ENCODE assay signal across 1 cellular context in genomic region chr2:183010112-183010511, GRCh38.
A peak's percentile ranks its signal among the peaks of the same experiment; 100 is the strongest.
TF ChIP-seq lines count a peak whose summit lies in the region.

No MANE protein-coding gene starts in this region.

TF ChIP-seq in GM23338, 12 proteins besides CTCF, POLR2A, EP300 and RAD21 (continued from another document):
- TF ChIP-seq, protein P1, sequence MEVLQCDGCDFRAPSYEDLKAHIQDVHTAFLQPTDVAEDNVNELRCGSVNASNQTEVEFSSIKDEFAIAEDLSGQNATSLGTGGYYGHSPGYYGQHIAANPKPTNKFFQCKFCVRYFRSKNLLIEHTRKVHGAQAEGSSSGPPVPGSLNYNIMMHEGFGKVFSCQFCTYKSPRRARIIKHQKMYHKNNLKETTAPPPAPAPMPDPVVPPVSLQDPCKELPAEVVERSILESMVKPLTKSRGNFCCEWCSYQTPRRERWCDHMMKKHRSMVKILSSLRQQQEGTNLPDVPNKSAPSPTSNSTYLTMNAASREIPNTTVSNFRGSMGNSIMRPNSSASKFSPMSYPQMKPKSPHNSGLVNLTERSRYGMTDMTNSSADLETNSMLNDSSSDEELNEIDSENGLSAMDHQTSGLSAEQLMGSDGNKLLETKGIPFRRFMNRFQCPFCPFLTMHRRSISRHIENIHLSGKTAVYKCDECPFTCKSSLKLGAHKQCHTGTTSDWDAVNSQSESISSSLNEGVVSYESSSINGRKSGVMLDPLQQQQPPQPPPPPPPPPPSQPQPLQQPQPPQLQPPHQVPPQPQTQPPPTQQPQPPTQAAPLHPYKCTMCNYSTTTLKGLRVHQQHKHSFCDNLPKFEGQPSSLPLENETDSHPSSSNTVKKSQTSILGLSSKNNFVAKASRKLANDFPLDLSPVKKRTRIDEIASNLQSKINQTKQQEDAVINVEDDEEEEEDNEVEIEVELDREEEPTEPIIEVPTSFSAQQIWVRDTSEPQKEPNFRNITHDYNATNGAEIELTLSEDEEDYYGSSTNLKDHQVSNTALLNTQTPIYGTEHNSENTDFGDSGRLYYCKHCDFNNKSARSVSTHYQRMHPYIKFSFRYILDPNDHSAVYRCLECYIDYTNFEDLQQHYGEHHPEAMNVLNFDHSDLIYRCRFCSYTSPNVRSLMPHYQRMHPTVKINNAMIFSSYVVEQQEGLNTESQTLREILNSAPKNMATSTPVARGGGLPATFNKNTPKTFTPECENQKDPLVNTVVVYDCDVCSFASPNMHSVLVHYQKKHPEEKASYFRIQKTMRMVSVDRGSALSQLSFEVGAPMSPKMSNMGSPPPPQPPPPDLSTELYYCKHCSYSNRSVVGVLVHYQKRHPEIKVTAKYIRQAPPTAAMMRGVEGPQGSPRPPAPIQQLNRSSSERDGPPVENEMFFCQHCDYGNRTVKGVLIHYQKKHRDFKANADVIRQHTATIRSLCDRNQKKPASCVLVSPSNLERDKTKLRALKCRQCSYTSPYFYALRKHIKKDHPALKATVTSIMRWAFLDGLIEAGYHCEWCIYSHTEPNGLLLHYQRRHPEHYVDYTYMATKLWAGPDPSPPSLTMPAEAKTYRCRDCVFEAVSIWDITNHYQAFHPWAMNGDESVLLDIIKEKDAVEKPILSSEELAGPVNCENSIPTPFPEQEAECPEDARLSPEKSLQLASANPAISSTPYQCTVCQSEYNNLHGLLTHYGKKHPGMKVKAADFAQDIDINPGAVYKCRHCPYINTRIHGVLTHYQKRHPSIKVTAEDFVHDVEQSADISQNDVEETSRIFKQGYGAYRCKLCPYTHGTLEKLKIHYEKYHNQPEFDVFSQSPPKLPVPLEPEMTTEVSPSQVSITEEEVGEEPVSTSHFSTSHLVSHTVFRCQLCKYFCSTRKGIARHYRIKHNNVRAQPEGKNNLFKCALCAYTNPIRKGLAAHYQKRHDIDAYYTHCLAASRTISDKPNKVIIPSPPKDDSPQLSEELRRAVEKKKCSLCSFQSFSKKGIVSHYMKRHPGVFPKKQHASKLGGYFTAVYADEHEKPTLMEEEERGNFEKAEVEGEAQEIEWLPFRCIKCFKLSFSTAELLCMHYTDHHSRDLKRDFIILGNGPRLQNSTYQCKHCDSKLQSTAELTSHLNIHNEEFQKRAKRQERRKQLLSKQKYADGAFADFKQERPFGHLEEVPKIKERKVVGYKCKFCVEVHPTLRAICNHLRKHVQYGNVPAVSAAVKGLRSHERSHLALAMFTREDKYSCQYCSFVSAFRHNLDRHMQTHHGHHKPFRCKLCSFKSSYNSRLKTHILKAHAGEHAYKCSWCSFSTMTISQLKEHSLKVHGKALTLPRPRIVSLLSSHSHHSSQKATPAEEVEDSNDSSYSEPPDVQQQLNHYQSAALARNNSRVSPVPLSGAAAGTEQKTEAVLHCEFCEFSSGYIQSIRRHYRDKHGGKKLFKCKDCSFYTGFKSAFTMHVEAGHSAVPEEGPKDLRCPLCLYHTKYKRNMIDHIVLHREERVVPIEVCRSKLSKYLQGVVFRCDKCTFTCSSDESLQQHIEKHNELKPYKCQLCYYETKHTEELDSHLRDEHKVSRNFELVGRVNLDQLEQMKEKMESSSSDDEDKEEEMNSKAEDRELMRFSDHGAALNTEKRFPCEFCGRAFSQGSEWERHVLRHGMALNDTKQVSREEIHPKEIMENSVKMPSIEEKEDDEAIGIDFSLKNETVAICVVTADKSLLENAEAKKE (CRISPR knock-in tag; IDR thresholded peaks at IDR 0.05) = no peak
- TF ChIP-seq EZH2 (IDR thresholded peaks at IDR 0.05; ENCODE audit: low read depth, unreplicated experiment) (no peak), JUNB (IDR thresholded peaks at IDR 0.05; ENCODE audit: unreplicated experiment) (no peak), ZNF331 (CRISPR knock-in tag; IDR thresholded peaks at IDR 0.05; ENCODE audit: low read depth) (peak; percentile 65)
- TF ChIP-seq, protein P2, sequence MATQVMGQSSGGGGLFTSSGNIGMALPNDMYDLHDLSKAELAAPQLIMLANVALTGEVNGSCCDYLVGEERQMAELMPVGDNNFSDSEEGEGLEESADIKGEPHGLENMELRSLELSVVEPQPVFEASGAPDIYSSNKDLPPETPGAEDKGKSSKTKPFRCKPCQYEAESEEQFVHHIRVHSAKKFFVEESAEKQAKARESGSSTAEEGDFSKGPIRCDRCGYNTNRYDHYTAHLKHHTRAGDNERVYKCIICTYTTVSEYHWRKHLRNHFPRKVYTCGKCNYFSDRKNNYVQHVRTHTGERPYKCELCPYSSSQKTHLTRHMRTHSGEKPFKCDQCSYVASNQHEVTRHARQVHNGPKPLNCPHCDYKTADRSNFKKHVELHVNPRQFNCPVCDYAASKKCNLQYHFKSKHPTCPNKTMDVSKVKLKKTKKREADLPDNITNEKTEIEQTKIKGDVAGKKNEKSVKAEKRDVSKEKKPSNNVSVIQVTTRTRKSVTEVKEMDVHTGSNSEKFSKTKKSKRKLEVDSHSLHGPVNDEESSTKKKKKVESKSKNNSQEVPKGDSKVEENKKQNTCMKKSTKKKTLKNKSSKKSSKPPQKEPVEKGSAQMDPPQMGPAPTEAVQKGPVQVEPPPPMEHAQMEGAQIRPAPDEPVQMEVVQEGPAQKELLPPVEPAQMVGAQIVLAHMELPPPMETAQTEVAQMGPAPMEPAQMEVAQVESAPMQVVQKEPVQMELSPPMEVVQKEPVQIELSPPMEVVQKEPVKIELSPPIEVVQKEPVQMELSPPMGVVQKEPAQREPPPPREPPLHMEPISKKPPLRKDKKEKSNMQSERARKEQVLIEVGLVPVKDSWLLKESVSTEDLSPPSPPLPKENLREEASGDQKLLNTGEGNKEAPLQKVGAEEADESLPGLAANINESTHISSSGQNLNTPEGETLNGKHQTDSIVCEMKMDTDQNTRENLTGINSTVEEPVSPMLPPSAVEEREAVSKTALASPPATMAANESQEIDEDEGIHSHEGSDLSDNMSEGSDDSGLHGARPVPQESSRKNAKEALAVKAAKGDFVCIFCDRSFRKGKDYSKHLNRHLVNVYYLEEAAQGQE (IDR thresholded peaks at IDR 0.05; ENCODE audit: unreplicated experiment) = no peak
